Comparison of ENCODE assay signal across 18 cellular contexts in genomic region chr10:11638055-11638698, GRCh38. TPM values are rescaled to one million over a fixed set of nuclear protein-coding genes. Genes with fewer than 3 reads are reported as not detected.
A peak's percentile ranks its signal among the peaks of the same experiment; 100 is the strongest.
DNase-seq lines count a peak whose midpoint lies in the region; ATAC-seq and TF ChIP-seq lines count a peak whose summit lies in the region.
"Had no signal": no experiment of that assay in that cellular context is flagged by ENCODE, and none has a peak within 500 bp of the region (broad histone marks: within the 10 kb centered on the region; RNA-seq: fewer than 3 reads in every experiment).

No MANE protein-coding gene starts in this region.

- DNase-seq in germinal center (ENCODE audit: low spot score) (peak; percentile 84), NCI-H2227 (lab: John Stamatoyannopoulos, UW; ENCODE audit: unreplicated experiment) (no peak), SHP77 (lab: John Stamatoyannopoulos, UW) (no peak), right atrium auricular region (ENCODE audit: low spot score) (no peak)
- DNase-seq in natural killer cell treated with Interleukin-12 subunit alpha and Interleukin-12 subunit beta and Interleukin-15 and Interleukin-18, amount 100 ng/mL, for 72 hours (ENCODE audit: low spot score) = no peak
- DNase-seq: activated CD4-positive, alpha-beta T cell treated with anti-CD3 and anti-CD28 coated beads for 1 hour; activated T-cell treated with anti-CD3 and anti-CD28 coated beads, Interleukin-2, amount 50 U/mL, for 4 hours; amniotic stem cell; colonic mucosa; mammary epithelial cell; nucleus accumbens; substantia nigra; SW 1271 had no signal

- H3K27me3 ChIP-seq in right atrium auricular region = no peaks in the 10 kb centered on the region
- H3K27me3 ChIP-seq: colonic mucosa had no signal

- no peak for TF ChIP-seq CTCF in right atrium auricular region (IDR thresholded peaks at IDR 0.05)

- no peak overlapping the region for H3K4me3 Mint-ChIP-seq in natural killer cell treated with Interleukin-12 subunit alpha and Interleukin-12 subunit beta and Interleukin-15 and Interleukin-18, amount 100 ng/mL, for 72 hours
- H3K4me3 Mint-ChIP-seq: activated T-cell treated with anti-CD3 and anti-CD28 coated beads, Interleukin-2, amount 50 U/mL, for 4 hours had no signal

- no peaks in the 10 kb centered on the region for H3K4me1 ChIP-seq in right atrium auricular region
- H3K4me1 ChIP-seq: colonic mucosa had no signal

- H3K36me3 ChIP-seq in right atrium auricular region = no peaks in the 10 kb centered on the region
- H3K36me3 ChIP-seq: colonic mucosa had no signal

- H3K36me3 Mint-ChIP-seq in natural killer cell treated with Interleukin-12 subunit alpha and Interleukin-12 subunit beta and Interleukin-15 and Interleukin-18, amount 100 ng/mL, for 72 hours = peaks cover 9% of the 10 kb centered on the region

- no peaks in the 10 kb centered on the region for H3K9me3 Mint-ChIP-seq in natural killer cell treated with Interleukin-12 subunit alpha and Interleukin-12 subunit beta and Interleukin-15 and Interleukin-18, amount 100 ng/mL, for 72 hours
- H3K9me3 Mint-ChIP-seq: activated T-cell treated with anti-CD3 and anti-CD28 coated beads, Interleukin-2, amount 50 U/mL, for 4 hours had no signal

- no peak overlapping the region for H3K27ac Mint-ChIP-seq in natural killer cell treated with Interleukin-12 subunit alpha and Interleukin-12 subunit beta and Interleukin-15 and Interleukin-18, amount 100 ng/mL, for 72 hours

- H3K9me3 ChIP-seq in right atrium auricular region = no peaks in the 10 kb centered on the region
- H3K9me3 ChIP-seq: colonic mucosa had no signal

- peaks cover 38 to 55% of the 10 kb centered on the region in 2 donors for H3K27me3 Mint-ChIP-seq in natural killer cell treated with Interleukin-12 subunit alpha and Interleukin-12 subunit beta and Interleukin-15 and Interleukin-18, amount 100 ng/mL, for 72 hours

- no peak overlapping the region for H3K27ac ChIP-seq in right atrium auricular region
- H3K27ac ChIP-seq: C4-2B, colonic mucosa, skin epidermis had no signal

- H3K4me1 Mint-ChIP-seq in natural killer cell treated with Interleukin-12 subunit alpha and Interleukin-12 subunit beta and Interleukin-15 and Interleukin-18, amount 100 ng/mL, for 72 hours (ENCODE audit: low read depth in 2 of 2) = peaks cover 5 to 9% of the 10 kb centered on the region in 2 donors

- ATAC-seq in GM18517 (IDR thresholded peaks at IDR 0.05; ENCODE audit: unreplicated experiment) = peak; percentile 85
- peak; percentile 85 for ATAC-seq in GM21529 (IDR thresholded peaks at IDR 0.05; ENCODE audit: unreplicated experiment)
- ATAC-seq in HG03354 (IDR thresholded peaks at IDR 0.05; ENCODE audit: poor library complexity, severe bottlenecking, unreplicated experiment) = peak; percentile 71
- no peak for ATAC-seq in natural killer cell treated with Interleukin-12 subunit alpha and Interleukin-12 subunit beta and Interleukin-15 and Interleukin-18, amount 100 ng/mL, for 72 hours
- ATAC-seq: activated T-cell treated with anti-CD3 and anti-CD28 coated beads, Interleukin-2, amount 50 U/mL, for 4 hours had no signal

- no peak overlapping the region for H3K4me3 ChIP-seq in right atrium auricular region
- H3K4me3 ChIP-seq: colonic mucosa, skin epidermis had no signal

RNA-seq across cellular contexts. Expression of gene USP6NL, which starts 26.7 kb away (rescaled TPM):
- 1 to 10 TPM; 1.0 to 2.0 TPM for total RNA-seq in natural killer cell treated with Interleukin-12 subunit alpha and Interleukin-12 subunit beta and Interleukin-15 and Interleukin-18, amount 100 ng/mL, for 72 hours
- 10 to 100 TPM in 1 of 2 donors, 1 to 10 TPM in 1; 9.6 to 10.5 TPM for total RNA-seq in right atrium auricular region

Comparison
In these comparisons a context has a peak if more than half of its experiments do, and no peak if none do; other contexts are left out.
1. ATAC-seq: peak in GM18517 (single experiment), GM21529 (single experiment) and HG03354 (single experiment); none in natural killer cell treated with Interleukin-12 subunit alpha and Interleukin-12 subunit beta and Interleukin-15 and Interleukin-18, amount 100 ng/mL, for 72 hours (0 of 2).